ENCODE assay signal across 26 cellular contexts in the genomic region with DNA sequence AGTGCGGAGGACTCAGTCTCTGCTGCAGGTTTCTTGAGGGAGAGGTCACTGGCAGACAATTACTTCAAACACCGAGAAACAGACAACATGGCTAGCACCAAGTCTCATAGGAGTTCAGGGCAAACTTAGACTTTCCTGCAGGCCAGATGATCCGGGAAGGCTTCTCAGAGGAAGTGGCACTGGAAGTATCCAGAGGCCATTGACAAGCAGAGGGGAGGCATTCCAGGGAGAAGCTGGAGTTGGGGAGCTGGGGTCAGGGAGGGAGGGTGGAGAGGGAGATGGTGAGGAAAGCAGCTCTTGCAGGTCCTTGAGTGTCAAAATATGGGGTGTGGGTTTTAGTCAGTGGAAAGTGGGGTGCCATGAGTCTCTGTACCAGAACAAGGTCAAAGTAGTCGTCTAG.
"Had no signal": no experiment of that assay in that cellular context is flagged by ENCODE, and none has a peak within 500 bp of the region (broad histone marks: within the 10 kb centered on the region; RNA-seq: fewer than 3 reads in every experiment).

No MANE protein-coding gene starts in this region.

- H3K4me3 ChIP-seq: PC-9, SJSA1, SK-N-MC had no signal

- FAIRE-seq: HepG2, RCC 7860 had no signal

- H3K4me3 Mint-ChIP-seq: IgD-negative memory B cell had no signal

- H2AFZ ChIP-seq: PC-9 had no signal

- H3K27me3 ChIP-seq: SJSA1 had no signal

- H3K9me3 ChIP-seq: SJSA1 had no signal

- H3K36me3 ChIP-seq: SJSA1 had no signal

- H3K27ac Mint-ChIP-seq: IgD-negative memory B cell had no signal

- H3K4me2 ChIP-seq: PC-9 had no signal

- ATAC-seq: HepG2 had no signal

- H3K4me1 Mint-ChIP-seq: IgD-negative memory B cell had no signal

- DNase-seq: KBM-7; MV-4-11; NCI-H1048; NCI-H1105; NCI-H1417; NCI-H146; NCI-H1694 treated with DMSO at 0.1 percent for 48 hours; NCI-H2029; NCI-H2081 treated with DMSO at 0.1 percent for 48 hours; NCI-H2171; NCI-H226; NCI-H446; NCI-H510A; NCI-H524 treated with DMSO at 0.1 percent for 48 hours; NCI-H69; NCI-H774; NK-92 treated with Interleukin-12 subunit alpha and Interleukin-12 subunit beta, amount 100 ng/mL, for 24 hours; PC-9; Right ventricle myocardium superior; RPMI8226; SIG-M5 had no signal

- H3K27ac ChIP-seq: PC-9, SJSA1, SK-N-MC had no signal
